Comparison of ENCODE assay signal across 1 cellular context in the genomic region with DNA sequence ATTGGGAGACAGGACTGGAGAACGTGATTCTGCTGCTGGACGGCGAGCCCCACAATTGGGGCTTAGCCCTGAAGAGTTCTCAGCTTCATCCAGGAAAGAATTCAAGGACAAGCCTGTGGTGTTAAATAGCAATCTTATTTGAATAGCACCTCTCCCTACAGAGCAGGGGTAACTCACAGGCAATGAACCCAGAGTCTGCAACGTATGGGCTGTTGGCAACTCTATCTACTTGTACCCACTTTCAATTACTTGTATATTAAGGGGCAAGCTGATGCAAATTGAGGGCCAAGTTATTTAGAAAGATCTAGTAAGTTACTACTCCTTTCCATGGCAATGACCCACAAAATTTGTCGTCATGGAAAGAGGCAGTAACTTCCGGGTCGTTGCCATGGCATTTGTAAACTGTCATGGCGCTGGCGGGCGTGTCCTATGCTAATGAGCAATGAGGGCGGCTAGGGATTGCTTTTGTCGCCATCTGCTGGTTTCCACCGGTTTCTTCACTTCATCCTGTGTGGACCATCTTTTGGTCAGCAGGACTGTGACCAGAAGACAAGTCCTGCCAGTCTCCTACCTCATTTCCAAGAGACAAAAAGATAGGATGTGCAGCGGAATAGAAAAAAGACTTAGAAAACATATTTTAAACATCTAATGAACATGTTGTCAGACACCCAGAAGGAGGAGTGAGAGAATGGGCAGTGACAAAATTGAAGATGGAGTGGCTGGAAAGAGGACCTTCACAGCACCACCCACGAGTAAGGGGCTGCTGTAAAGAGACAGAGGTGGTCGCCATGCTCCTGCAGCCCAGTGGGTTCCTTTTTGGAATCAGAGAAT.
TF ChIP-seq lines count a peak whose summit lies in the region.

No MANE protein-coding gene starts in this region.

TF ChIP-seq in K562, 482 proteins besides CTCF, POLR2A, EP300 and RAD21 (continued from another document):
- TF ChIP-seq, protein P1, sequence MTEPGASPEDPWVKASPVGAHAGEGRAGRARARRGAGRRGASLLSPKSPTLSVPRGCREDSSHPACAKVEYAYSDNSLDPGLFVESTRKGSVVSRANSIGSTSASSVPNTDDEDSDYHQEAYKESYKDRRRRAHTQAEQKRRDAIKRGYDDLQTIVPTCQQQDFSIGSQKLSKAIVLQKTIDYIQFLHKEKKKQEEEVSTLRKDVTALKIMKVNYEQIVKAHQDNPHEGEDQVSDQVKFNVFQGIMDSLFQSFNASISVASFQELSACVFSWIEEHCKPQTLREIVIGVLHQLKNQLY (CRISPR knock-in tag; conservative IDR thresholded peaks at IDR 0.05) = no peak
- TF ChIP-seq RFX7 (CRISPR knock-in tag; IDR thresholded peaks at IDR 0.05) = no peak
- TF ChIP-seq, protein P2, sequence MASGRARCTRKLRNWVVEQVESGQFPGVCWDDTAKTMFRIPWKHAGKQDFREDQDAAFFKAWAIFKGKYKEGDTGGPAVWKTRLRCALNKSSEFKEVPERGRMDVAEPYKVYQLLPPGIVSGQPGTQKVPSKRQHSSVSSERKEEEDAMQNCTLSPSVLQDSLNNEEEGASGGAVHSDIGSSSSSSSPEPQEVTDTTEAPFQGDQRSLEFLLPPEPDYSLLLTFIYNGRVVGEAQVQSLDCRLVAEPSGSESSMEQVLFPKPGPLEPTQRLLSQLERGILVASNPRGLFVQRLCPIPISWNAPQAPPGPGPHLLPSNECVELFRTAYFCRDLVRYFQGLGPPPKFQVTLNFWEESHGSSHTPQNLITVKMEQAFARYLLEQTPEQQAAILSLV (tag; IDR thresholded peaks at IDR 0.05) = no peak
- TF ChIP-seq ZNF436 (CRISPR knock-in tag; IDR thresholded peaks at IDR 0.05) = no peak
- TF ChIP-seq NEUROD1 (IDR thresholded peaks at IDR 0.05; ENCODE audit: borderline replicate concordance, low read depth, low read length, partially characterized antibody) = peak; percentile 88
- no peak for TF ChIP-seq ZNF124 (CRISPR knock-in tag; IDR thresholded peaks at IDR 0.05)
- TF ChIP-seq, protein P3, sequence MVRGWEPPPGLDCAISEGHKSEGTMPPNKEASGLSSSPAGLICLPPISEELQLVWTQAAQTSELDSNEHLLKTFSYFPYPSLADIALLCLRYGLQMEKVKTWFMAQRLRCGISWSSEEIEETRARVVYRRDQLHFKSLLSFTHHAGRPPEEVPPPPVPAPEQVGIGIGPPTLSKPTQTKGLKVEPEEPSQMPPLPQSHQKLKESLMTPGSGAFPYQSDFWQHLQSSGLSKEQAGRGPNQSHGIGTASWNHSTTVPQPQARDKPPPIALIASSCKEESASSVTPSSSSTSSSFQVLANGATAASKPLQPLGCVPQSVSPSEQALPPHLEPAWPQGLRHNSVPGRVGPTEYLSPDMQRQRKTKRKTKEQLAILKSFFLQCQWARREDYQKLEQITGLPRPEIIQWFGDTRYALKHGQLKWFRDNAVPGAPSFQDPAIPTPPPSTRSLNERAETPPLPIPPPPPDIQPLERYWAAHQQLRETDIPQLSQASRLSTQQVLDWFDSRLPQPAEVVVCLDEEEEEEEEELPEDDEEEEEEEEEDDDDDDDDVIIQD (CRISPR knock-in tag; IDR thresholded peaks at IDR 0.05) = no peak
- TF ChIP-seq, protein P4, sequence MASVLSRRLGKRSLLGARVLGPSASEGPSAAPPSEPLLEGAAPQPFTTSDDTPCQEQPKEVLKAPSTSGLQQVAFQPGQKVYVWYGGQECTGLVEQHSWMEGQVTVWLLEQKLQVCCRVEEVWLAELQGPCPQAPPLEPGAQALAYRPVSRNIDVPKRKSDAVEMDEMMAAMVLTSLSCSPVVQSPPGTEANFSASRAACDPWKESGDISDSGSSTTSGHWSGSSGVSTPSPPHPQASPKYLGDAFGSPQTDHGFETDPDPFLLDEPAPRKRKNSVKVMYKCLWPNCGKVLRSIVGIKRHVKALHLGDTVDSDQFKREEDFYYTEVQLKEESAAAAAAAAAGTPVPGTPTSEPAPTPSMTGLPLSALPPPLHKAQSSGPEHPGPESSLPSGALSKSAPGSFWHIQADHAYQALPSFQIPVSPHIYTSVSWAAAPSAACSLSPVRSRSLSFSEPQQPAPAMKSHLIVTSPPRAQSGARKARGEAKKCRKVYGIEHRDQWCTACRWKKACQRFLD (CRISPR knock-in tag; IDR thresholded peaks at IDR 0.05) = peak; percentile 81
- TF ChIP-seq MIER1 (IDR thresholded peaks at IDR 0.05; ENCODE audit: low read depth) = no peak
- TF ChIP-seq, protein P5, sequence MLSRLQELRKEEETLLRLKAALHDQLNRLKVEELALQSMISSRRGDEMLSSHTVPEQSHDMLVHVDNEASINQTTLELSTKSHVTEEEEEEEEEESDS (CRISPR knock-in tag; IDR thresholded peaks at IDR 0.05) = no peak
- peak; percentile 94 for TF ChIP-seq XRCC5 (IDR thresholded peaks at IDR 0.05; ENCODE audit: low read depth, low read length)
- TF ChIP-seq ZFX (CRISPR knock-in tag; IDR thresholded peaks at IDR 0.05) = no peak
- TF ChIP-seq HNRNPK (IDR thresholded peaks at IDR 0.05; ENCODE audit: low read depth, low read length, poor library complexity, severe bottlenecking) = no peak
- no peak for TF ChIP-seq MYBL2 (IDR thresholded peaks at IDR 0.05; ENCODE audit: low read depth)
- no peak for TF ChIP-seq MYBL2 (CRISPR knock-in tag; IDR thresholded peaks at IDR 0.05; ENCODE audit: borderline replicate concordance)
- no peak for TF ChIP-seq THRAP3 (IDR thresholded peaks at IDR 0.05; ENCODE audit: borderline replicate concordance)
